Comparison of ENCODE assay signal across 9 cellular contexts in genomic region chr15:67177750-67178149, GRCh38.
DNase-seq lines count a peak whose midpoint lies in the region; ATAC-seq and TF ChIP-seq lines count a peak whose summit lies in the region.
"Had no signal": no experiment of that assay in that cellular context is flagged by ENCODE, and none has a peak within 500 bp of the region (broad histone marks: within the 10 kb centered on the region; RNA-seq: fewer than 3 reads in every experiment).

No MANE protein-coding gene starts in this region.

- CTCF ChIA-PET in AG04450 (lab: Charles Lee) = interaction anchor here (0.9 kb wide), 1 partner anchor 231 kb away, joined by 3 read pairs; no protein-coding TSS in a partner anchor

- H3K4me3 ChIP-seq in AG04450 (ENCODE audit: low read depth, low read length) (no peak overlapping the region), muscle layer of colon (ENCODE audit: low read depth in 1 of 2, low read length in 2 of 2) (no peak overlapping the region)

- ATAC-seq in GM21360 (IDR thresholded peaks at IDR 0.05; ENCODE audit: unreplicated experiment) = no peak

- POLR2A ChIA-PET in AG04450 (lab: Yijun Ruan, JAX) = interaction anchor here (0.6 to 3.3 kb wide), 16 partner anchors 10 to 434 kb away, joined by 3 to 44 read pairs (median 6); no protein-coding TSS in a partner anchor

- H3K9me3 ChIP-seq in AG04450 (ENCODE audit: control insufficient read depth, insufficient read depth, low read length) (no peaks in the 10 kb centered on the region; the same call in 1 of the 2 replicates), muscle layer of colon (ENCODE audit: low read length) (no peaks in the 10 kb centered on the region)

- peaks cover 43% of the 10 kb centered on the region for H3K4me1 ChIP-seq in muscle layer of colon (ENCODE audit: insufficient read depth, low read length)

- no peak overlapping the region for H3K9ac ChIP-seq in muscle layer of colon (ENCODE audit: low read length)

- in situ Hi-C loops in G401 (cut with HindIII; ENCODE audit: low sequenced_read_pairs) = no loop called here

- H3K27ac ChIP-seq in AG04450 (ENCODE audit: low read depth, low read length) = peak overlapping the region; percentile 98
- peak overlapping the region; percentile 39 for H3K27ac ChIP-seq in epithelial cell of prostate
- peak overlapping the region; percentile 67 for H3K27ac ChIP-seq in muscle layer of colon (ENCODE audit: low read depth, low read length)
- H3K27ac ChIP-seq: C4-2B had no signal

- no peak for TF ChIP-seq CTCF in AG04450 (IDR thresholded peaks at IDR 0.05; ENCODE audit: low read depth, low read length)

- H3K27me3 ChIP-seq in AG04450 (ENCODE audit: control insufficient read depth, insufficient read depth, low read length) (no peaks in the 10 kb centered on the region), muscle layer of colon (ENCODE audit: control insufficient read depth in 1 of 2, insufficient read depth in 2 of 2, low read length in 2 of 2) (no peaks in the 10 kb centered on the region)

- DNase-seq in AG04450 (ENCODE audit: low read depth, low spot score) (no peak), LHCN-M2 (ENCODE audit: low read depth) (peak; percentile 37), epithelial cell of prostate (ENCODE audit: low read depth, low spot score) (no peak), foreskin melanocyte (no peak), G401 (ENCODE audit: low spot score) (no peak), NCI-H345 treated with DMSO at 0.1 percent for 48 hours (lab: John Stamatoyannopoulos, UW; ENCODE audit: unreplicated experiment) (no peak)

- H3K36me3 ChIP-seq in muscle layer of colon (ENCODE audit: insufficient read depth, low read length) = peaks cover 15% of the 10 kb centered on the region

Comparison
In these comparisons a context has a peak if more than half of its experiments do, and no peak if none do; other contexts are left out.
1. H3K27ac ChIP-seq: peak in every context shown above with its lines; median percentile 98 in AG04450; 67 in muscle layer of colon; 39 in epithelial cell of prostate.